Comparison of ENCODE assay signal across 39 cellular contexts in genomic region chr3:65492249-65492648, GRCh38.
"Had no signal": no experiment of that assay in that cellular context is flagged by ENCODE, and none has a peak within 500 bp of the region (broad histone marks: within the 10 kb centered on the region; RNA-seq: fewer than 3 reads in every experiment).

No MANE protein-coding gene starts in this region.

- H3K27me3 ChIP-seq: adrenal gland, ascending aorta, body of pancreas, brain microvascular endothelial cell, breast epithelium, cardiac muscle cell had no signal

- H3K36me3 ChIP-seq: adrenal gland, ascending aorta, brain microvascular endothelial cell, breast epithelium, cardiac muscle cell had no signal

- H3K9me3 ChIP-seq: adrenal gland, ascending aorta, body of pancreas, breast epithelium had no signal

- H3K27ac Mint-ChIP-seq: activated naive CD4-positive, alpha-beta T cell treated with anti-CD3 and anti-CD28 coated beads for 36 hours; activated naive CD4-positive, alpha-beta T cell treated with anti-CD3 and anti-CD28 coated beads, Interleukin-2, amount 10 ng/mL, durations not matched to agents 7 days and 5 days; activated naive CD4-positive, alpha-beta T cell treated with anti-CD3 and anti-CD28 coated beads, Interleukin-2, amount 50 U/mL, for 24 hours; activated naive CD4-positive, alpha-beta T cell treated with anti-CD3 and anti-CD28 coated beads, Interleukin-2, amount 50 U/mL, for 72 hours; activated naive CD8-positive, alpha-beta T cell; activated naive CD8-positive, alpha-beta T cell treated with anti-CD3 and anti-CD28 coated beads for 36 hours; activated naive CD8-positive, alpha-beta T cell treated with anti-CD3 and anti-CD28 coated beads, Interleukin-2, amount 10 ng/mL, durations not matched to agents 7 days and 5 days; activated naive CD8-positive, alpha-beta T cell treated with anti-CD3 and anti-CD28 coated beads, Interleukin-2, amount 50 U/mL, for 24 hours; activated T-cell treated with anti-CD3 and anti-CD28 coated beads, Interleukin-2, amount 50 U/mL, for 24 hours; activated T-cell treated with anti-CD3 and anti-CD28 coated beads, Interleukin-2, amount 50 U/mL, for 72 hours; activated T-helper 1 cell treated with anti-CD3 and anti-CD28 coated beads, Interleukin-12 subunit alpha, Interleukin-12 subunit beta, Interleukin-2, Interleukin-4 antibody, amounts not matched to agents 30 ng/mL and 10 ng/mL and 1 ng/mL, durations not matched to agents 14 hours and 24 hours and 36 hours; activated T-helper 17 cell treated with anti-CD3 and anti-CD28 coated beads, Interleukin-2, amount 50 U/mL, for 72 hours; activated T-helper 2 cell treated with anti-CD3 and anti-CD28 coated beads, Interferon-gamma antibody, Interleukin-2, Interleukin-4, amounts not matched to agents 10 μg/mL and 5 μg/mL and 100 μg/mL, durations not matched to agents 14 hours and 24 hours and 36 hours had no signal

- DNase-seq: activated effector memory CD4-positive, alpha-beta T cell treated with anti-CD3 and anti-CD28 coated beads, Interleukin-2, amount 50 U/mL, for 16 hours; activated effector memory CD4-positive, alpha-beta T cell treated with Interleukin-2 at 50 U/mL for 16 hours; activated gamma-delta T cell; activated gamma-delta T cell treated with Interleukin-2 at 50 U/mL for 16 hours; activated naive CD4-positive, alpha-beta T cell; activated naive CD4-positive, alpha-beta T cell treated with anti-CD3 and anti-CD28 coated beads for 36 hours; activated naive CD4-positive, alpha-beta T cell treated with anti-CD3 and anti-CD28 coated beads, Interleukin-2, amount 10 ng/mL, durations not matched to agents 7 days and 5 days; activated naive CD4-positive, alpha-beta T cell treated with anti-CD3 and anti-CD28 coated beads, Interleukin-2, amount 50 U/mL, for 16 hours; activated naive CD4-positive, alpha-beta T cell treated with Interleukin-2 at 50 U/mL for 16 hours; activated naive CD8-positive, alpha-beta T cell treated with anti-CD3 and anti-CD28 coated beads for 36 hours; activated naive CD8-positive, alpha-beta T cell treated with anti-CD3 and anti-CD28 coated beads, Interleukin-2, amount 10 ng/mL, durations not matched to agents 7 days and 5 days; activated naive CD8-positive, alpha-beta T cell treated with anti-CD3 and anti-CD28 coated beads, Interleukin-2, amount 50 U/mL, for 24 hours; activated T-cell treated with anti-CD3 and anti-CD28 coated beads, Interleukin-2, amount 50 U/mL, for 24 hours; activated T-cell treated with anti-CD3 and anti-CD28 coated beads, Interleukin-2, amount 50 U/mL, for 4 hours; activated T-cell treated with anti-CD3 and anti-CD28 coated beads, Interleukin-2, amount 50 U/mL, for 48 hours; activated T-cell treated with anti-CD3 and anti-CD28 coated beads, Interleukin-2, amount 50 U/mL, for 72 hours; adrenal gland; amniotic stem cell; amygdala; anterior cingulate cortex; aorta; body of pancreas; brain microvascular endothelial cell; caudate nucleus; central memory CD4-positive, alpha-beta T cell; cerebellar nuclear complex had no signal

- H3K4me1 ChIP-seq: adrenal gland, ascending aorta, body of pancreas, breast epithelium had no signal

- H3K27ac ChIP-seq: adrenal gland, ascending aorta, body of pancreas, brain microvascular endothelial cell, breast epithelium, cardiac muscle cell had no signal

- FAIRE-seq: astrocyte, bronchial epithelial cell had no signal

- ATAC-seq: activated naive CD4-positive, alpha-beta T cell treated with anti-CD3 and anti-CD28 coated beads, Interleukin-2, amount 50 U/mL, for 72 hours; activated naive CD8-positive, alpha-beta T cell treated with anti-CD3 and anti-CD28 coated beads, Interleukin-2, amount 50 U/mL, for 24 hours; activated T-cell treated with anti-CD3 and anti-CD28 coated beads, Interleukin-2, amount 50 U/mL, for 4 hours; activated T-cell treated with anti-CD3 and anti-CD28 coated beads, Interleukin-2, amount 50 U/mL, for 72 hours; activated T-helper 17 cell treated with anti-CD3 and anti-CD28 coated beads, Interleukin-2, amount 50 U/mL, for 72 hours; body of pancreas had no signal

- H3K4me1 Mint-ChIP-seq: activated naive CD4-positive, alpha-beta T cell treated with anti-CD3 and anti-CD28 coated beads, Interleukin-2, amount 10 ng/mL, durations not matched to agents 7 days and 5 days; activated naive CD4-positive, alpha-beta T cell treated with anti-CD3 and anti-CD28 coated beads, Interleukin-2, amount 50 U/mL, for 24 hours; activated naive CD8-positive, alpha-beta T cell treated with anti-CD3 and anti-CD28 coated beads for 36 hours; activated naive CD8-positive, alpha-beta T cell treated with anti-CD3 and anti-CD28 coated beads, Interleukin-2, amount 10 ng/mL, durations not matched to agents 7 days and 5 days; activated naive CD8-positive, alpha-beta T cell treated with anti-CD3 and anti-CD28 coated beads, Interleukin-2, amount 50 U/mL, for 24 hours; activated T-helper 17 cell treated with anti-CD3 and anti-CD28 coated beads, Interleukin-2, amount 50 U/mL, for 72 hours; central memory CD8-positive, alpha-beta T cell had no signal

- H3K4me3 Mint-ChIP-seq: activated naive CD4-positive, alpha-beta T cell treated with anti-CD3 and anti-CD28 coated beads for 36 hours; activated naive CD4-positive, alpha-beta T cell treated with anti-CD3 and anti-CD28 coated beads, Interleukin-2, amount 10 ng/mL, durations not matched to agents 7 days and 5 days; activated naive CD4-positive, alpha-beta T cell treated with anti-CD3 and anti-CD28 coated beads, Interleukin-2, amount 50 U/mL, for 24 hours; activated naive CD8-positive, alpha-beta T cell; activated naive CD8-positive, alpha-beta T cell treated with anti-CD3 and anti-CD28 coated beads for 36 hours; activated naive CD8-positive, alpha-beta T cell treated with anti-CD3 and anti-CD28 coated beads, Interleukin-2, amount 10 ng/mL, durations not matched to agents 7 days and 5 days; activated naive CD8-positive, alpha-beta T cell treated with anti-CD3 and anti-CD28 coated beads, Interleukin-2, amount 50 U/mL, for 24 hours; activated T-cell treated with anti-CD3 and anti-CD28 coated beads, Interleukin-2, amount 50 U/mL, for 24 hours; activated T-cell treated with anti-CD3 and anti-CD28 coated beads, Interleukin-2, amount 50 U/mL, for 4 hours; activated T-cell treated with anti-CD3 and anti-CD28 coated beads, Interleukin-2, amount 50 U/mL, for 72 hours; activated T-helper 1 cell treated with anti-CD3 and anti-CD28 coated beads, Interleukin-12 subunit alpha, Interleukin-12 subunit beta, Interleukin-2, Interleukin-4 antibody, amounts not matched to agents 30 ng/mL and 10 ng/mL and 1 ng/mL, durations not matched to agents 14 hours and 24 hours and 36 hours; activated T-helper 17 cell treated with anti-CD3 and anti-CD28 coated beads, Interleukin-2, amount 50 U/mL, for 72 hours; brain; central memory CD8-positive, alpha-beta T cell had no signal

- H3K27me3 Mint-ChIP-seq: activated naive CD4-positive, alpha-beta T cell treated with anti-CD3 and anti-CD28 coated beads, Interleukin-2, amount 10 ng/mL, durations not matched to agents 7 days and 5 days; activated naive CD4-positive, alpha-beta T cell treated with anti-CD3 and anti-CD28 coated beads, Interleukin-2, amount 50 U/mL, for 24 hours; activated naive CD8-positive, alpha-beta T cell; activated naive CD8-positive, alpha-beta T cell treated with anti-CD3 and anti-CD28 coated beads for 36 hours; activated naive CD8-positive, alpha-beta T cell treated with anti-CD3 and anti-CD28 coated beads, Interleukin-2, amount 10 ng/mL, durations not matched to agents 7 days and 5 days; activated naive CD8-positive, alpha-beta T cell treated with anti-CD3 and anti-CD28 coated beads, Interleukin-2, amount 50 U/mL, for 24 hours; activated T-cell treated with anti-CD3 and anti-CD28 coated beads, Interleukin-2, amount 50 U/mL, for 24 hours; activated T-helper 17 cell treated with anti-CD3 and anti-CD28 coated beads, Interleukin-2, amount 50 U/mL, for 72 hours; brain; central memory CD8-positive, alpha-beta T cell had no signal

- H3K4me3 ChIP-seq: adrenal gland, ascending aorta, body of pancreas, breast epithelium, cardiac muscle cell had no signal

- H3K36me3 Mint-ChIP-seq: activated naive CD4-positive, alpha-beta T cell treated with anti-CD3 and anti-CD28 coated beads, Interleukin-2, amount 10 ng/mL, durations not matched to agents 7 days and 5 days; activated naive CD4-positive, alpha-beta T cell treated with anti-CD3 and anti-CD28 coated beads, Interleukin-2, amount 50 U/mL, for 24 hours; activated naive CD4-positive, alpha-beta T cell treated with anti-CD3 and anti-CD28 coated beads, Interleukin-2, amount 50 U/mL, for 72 hours; activated naive CD8-positive, alpha-beta T cell; activated naive CD8-positive, alpha-beta T cell treated with anti-CD3 and anti-CD28 coated beads for 36 hours; activated naive CD8-positive, alpha-beta T cell treated with anti-CD3 and anti-CD28 coated beads, Interleukin-2, amount 10 ng/mL, durations not matched to agents 7 days and 5 days had no signal
